1 cellular context compared by ENCODE assay signal in the genomic region with DNA sequence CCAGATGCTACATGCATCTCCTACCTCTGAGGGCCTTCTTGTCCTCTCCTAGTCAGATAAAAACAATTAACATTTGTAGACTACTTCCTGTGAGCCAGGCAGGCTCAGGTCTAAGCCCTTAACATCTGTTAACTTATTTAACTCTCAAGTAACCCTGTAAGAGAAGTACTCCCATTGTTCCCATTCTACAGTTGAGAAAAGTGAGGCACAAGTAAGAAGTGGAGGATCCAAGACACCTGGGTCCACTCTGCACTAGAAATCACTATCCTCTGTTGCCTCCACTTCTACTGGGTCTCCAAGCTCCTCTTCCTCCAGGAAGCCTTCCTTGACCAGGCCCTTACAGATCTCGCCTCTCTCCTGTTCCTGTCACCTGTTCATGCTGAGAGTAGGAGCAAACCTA.
TF ChIP-seq lines count a peak whose summit lies in the region.

No MANE protein-coding gene starts in this region.

TF ChIP-seq in WTC11, 78 proteins besides CTCF, POLR2A, EP300 and RAD21 (continued from another document):
- TF ChIP-seq, protein P1, sequence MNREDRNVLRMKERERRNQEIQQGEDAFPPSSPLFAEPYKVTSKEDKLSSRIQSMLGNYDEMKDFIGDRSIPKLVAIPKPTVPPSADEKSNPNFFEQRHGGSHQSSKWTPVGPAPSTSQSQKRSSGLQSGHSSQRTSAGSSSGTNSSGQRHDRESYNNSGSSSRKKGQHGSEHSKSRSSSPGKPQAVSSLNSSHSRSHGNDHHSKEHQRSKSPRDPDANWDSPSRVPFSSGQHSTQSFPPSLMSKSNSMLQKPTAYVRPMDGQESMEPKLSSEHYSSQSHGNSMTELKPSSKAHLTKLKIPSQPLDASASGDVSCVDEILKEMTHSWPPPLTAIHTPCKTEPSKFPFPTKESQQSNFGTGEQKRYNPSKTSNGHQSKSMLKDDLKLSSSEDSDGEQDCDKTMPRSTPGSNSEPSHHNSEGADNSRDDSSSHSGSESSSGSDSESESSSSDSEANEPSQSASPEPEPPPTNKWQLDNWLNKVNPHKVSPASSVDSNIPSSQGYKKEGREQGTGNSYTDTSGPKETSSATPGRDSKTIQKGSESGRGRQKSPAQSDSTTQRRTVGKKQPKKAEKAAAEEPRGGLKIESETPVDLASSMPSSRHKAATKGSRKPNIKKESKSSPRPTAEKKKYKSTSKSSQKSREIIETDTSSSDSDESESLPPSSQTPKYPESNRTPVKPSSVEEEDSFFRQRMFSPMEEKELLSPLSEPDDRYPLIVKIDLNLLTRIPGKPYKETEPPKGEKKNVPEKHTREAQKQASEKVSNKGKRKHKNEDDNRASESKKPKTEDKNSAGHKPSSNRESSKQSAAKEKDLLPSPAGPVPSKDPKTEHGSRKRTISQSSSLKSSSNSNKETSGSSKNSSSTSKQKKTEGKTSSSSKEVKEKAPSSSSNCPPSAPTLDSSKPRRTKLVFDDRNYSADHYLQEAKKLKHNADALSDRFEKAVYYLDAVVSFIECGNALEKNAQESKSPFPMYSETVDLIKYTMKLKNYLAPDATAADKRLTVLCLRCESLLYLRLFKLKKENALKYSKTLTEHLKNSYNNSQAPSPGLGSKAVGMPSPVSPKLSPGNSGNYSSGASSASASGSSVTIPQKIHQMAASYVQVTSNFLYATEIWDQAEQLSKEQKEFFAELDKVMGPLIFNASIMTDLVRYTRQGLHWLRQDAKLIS (CRISPR knock-in tag; IDR thresholded peaks at IDR 0.05; ENCODE audit: borderline replicate concordance) = no peak
- TF ChIP-seq IRF2 (CRISPR knock-in tag; IDR thresholded peaks at IDR 0.05; ENCODE audit: borderline replicate concordance, low read depth) (no peak), FOXJ3 (CRISPR knock-in tag; IDR thresholded peaks at IDR 0.05; ENCODE audit: borderline replicate concordance) (no peak), ZBTB21 (CRISPR knock-in tag; IDR thresholded peaks at IDR 0.05; ENCODE audit: borderline replicate concordance) (no peak), TP53 (CRISPR knock-in tag; IDR thresholded peaks at IDR 0.05) (no peak), TCF7 (CRISPR knock-in tag; IDR thresholded peaks at IDR 0.05; ENCODE audit: low read depth) (no peak), ZNF121 (CRISPR knock-in tag; IDR thresholded peaks at IDR 0.05) (no peak), TEAD1 (CRISPR knock-in tag; IDR thresholded peaks at IDR 0.05) (no peak)
- TF ChIP-seq, protein P2, sequence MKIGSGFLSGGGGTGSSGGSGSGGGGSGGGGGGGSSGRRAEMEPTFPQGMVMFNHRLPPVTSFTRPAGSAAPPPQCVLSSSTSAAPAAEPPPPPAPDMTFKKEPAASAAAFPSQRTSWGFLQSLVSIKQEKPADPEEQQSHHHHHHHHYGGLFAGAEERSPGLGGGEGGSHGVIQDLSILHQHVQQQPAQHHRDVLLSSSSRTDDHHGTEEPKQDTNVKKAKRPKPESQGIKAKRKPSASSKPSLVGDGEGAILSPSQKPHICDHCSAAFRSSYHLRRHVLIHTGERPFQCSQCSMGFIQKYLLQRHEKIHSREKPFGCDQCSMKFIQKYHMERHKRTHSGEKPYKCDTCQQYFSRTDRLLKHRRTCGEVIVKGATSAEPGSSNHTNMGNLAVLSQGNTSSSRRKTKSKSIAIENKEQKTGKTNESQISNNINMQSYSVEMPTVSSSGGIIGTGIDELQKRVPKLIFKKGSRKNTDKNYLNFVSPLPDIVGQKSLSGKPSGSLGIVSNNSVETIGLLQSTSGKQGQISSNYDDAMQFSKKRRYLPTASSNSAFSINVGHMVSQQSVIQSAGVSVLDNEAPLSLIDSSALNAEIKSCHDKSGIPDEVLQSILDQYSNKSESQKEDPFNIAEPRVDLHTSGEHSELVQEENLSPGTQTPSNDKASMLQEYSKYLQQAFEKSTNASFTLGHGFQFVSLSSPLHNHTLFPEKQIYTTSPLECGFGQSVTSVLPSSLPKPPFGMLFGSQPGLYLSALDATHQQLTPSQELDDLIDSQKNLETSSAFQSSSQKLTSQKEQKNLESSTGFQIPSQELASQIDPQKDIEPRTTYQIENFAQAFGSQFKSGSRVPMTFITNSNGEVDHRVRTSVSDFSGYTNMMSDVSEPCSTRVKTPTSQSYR (CRISPR knock-in tag; IDR thresholded peaks at IDR 0.05) = no peak
- TF ChIP-seq, protein P3, sequence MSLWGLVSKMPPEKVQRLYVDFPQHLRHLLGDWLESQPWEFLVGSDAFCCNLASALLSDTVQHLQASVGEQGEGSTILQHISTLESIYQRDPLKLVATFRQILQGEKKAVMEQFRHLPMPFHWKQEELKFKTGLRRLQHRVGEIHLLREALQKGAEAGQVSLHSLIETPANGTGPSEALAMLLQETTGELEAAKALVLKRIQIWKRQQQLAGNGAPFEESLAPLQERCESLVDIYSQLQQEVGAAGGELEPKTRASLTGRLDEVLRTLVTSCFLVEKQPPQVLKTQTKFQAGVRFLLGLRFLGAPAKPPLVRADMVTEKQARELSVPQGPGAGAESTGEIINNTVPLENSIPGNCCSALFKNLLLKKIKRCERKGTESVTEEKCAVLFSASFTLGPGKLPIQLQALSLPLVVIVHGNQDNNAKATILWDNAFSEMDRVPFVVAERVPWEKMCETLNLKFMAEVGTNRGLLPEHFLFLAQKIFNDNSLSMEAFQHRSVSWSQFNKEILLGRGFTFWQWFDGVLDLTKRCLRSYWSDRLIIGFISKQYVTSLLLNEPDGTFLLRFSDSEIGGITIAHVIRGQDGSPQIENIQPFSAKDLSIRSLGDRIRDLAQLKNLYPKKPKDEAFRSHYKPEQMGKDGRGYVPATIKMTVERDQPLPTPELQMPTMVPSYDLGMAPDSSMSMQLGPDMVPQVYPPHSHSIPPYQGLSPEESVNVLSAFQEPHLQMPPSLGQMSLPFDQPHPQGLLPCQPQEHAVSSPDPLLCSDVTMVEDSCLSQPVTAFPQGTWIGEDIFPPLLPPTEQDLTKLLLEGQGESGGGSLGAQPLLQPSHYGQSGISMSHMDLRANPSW (CRISPR knock-in tag; conservative IDR thresholded peaks at IDR 0.05; ENCODE audit: low read depth) = no peak
- TF ChIP-seq, protein P4, sequence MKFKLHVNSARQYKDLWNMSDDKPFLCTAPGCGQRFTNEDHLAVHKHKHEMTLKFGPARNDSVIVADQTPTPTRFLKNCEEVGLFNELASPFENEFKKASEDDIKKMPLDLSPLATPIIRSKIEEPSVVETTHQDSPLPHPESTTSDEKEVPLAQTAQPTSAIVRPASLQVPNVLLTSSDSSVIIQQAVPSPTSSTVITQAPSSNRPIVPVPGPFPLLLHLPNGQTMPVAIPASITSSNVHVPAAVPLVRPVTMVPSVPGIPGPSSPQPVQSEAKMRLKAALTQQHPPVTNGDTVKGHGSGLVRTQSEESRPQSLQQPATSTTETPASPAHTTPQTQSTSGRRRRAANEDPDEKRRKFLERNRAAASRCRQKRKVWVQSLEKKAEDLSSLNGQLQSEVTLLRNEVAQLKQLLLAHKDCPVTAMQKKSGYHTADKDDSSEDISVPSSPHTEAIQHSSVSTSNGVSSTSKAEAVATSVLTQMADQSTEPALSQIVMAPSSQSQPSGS (CRISPR knock-in tag; IDR thresholded peaks at IDR 0.05; ENCODE audit: borderline replicate concordance, low read depth) = no peak
- TF ChIP-seq, protein P5, sequence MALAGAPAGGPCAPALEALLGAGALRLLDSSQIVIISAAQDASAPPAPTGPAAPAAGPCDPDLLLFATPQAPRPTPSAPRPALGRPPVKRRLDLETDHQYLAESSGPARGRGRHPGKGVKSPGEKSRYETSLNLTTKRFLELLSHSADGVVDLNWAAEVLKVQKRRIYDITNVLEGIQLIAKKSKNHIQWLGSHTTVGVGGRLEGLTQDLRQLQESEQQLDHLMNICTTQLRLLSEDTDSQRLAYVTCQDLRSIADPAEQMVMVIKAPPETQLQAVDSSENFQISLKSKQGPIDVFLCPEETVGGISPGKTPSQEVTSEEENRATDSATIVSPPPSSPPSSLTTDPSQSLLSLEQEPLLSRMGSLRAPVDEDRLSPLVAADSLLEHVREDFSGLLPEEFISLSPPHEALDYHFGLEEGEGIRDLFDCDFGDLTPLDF (CRISPR knock-in tag; IDR thresholded peaks at IDR 0.05) = no peak
